ENCODE assay signal across 19 cellular contexts in genomic region chr18:58370096-58370495, GRCh38.
DNase-seq lines count a peak whose midpoint lies in the region; ATAC-seq, FAIRE-seq and TF ChIP-seq lines count a peak whose summit lies in the region.
"Had no signal": no experiment of that assay in that cellular context is flagged by ENCODE, and none has a peak within 500 bp of the region (broad histone marks: within the 10 kb centered on the region; RNA-seq: fewer than 3 reads in every experiment).

No MANE protein-coding gene starts in this region.

- H3K4me1 Mint-ChIP-seq in glutamatergic neuron (ENCODE audit: low read depth, unreplicated experiment) (no peaks in the 10 kb centered on the region), nephron progenitor cell (peaks cover 51% of the 10 kb centered on the region)
- H3K4me1 Mint-ChIP-seq: CD14-positive monocyte, GM23338 had no signal

- TF ChIP-seq CTCF in HepG2 (CRISPR knock-in tag; IDR thresholded peaks at IDR 0.05) (no peak), right lobe of liver (IDR thresholded peaks at IDR 0.05) (no peak), glutamatergic neuron (IDR thresholded peaks at IDR 0.05; ENCODE audit: partially characterized antibody, unreplicated experiment) (no peak), nephron progenitor cell (IDR thresholded peaks at IDR 0.05) (no peak), PC-9 (conservative IDR thresholded peaks at IDR 0.05) (no peak)

- H3K4me3 Mint-ChIP-seq in glutamatergic neuron (ENCODE audit: unreplicated experiment) (no peak overlapping the region), nephron progenitor cell (no peak overlapping the region)
- H3K4me3 Mint-ChIP-seq: CD14-positive monocyte; CD4-positive, alpha-beta memory T cell; GM23338; HFFc6 had no signal

- H3K36me3 Mint-ChIP-seq in glutamatergic neuron (ENCODE audit: unreplicated experiment), result peaks cover 5% of the 10 kb centered on the region
- peaks cover 74% of the 10 kb centered on the region for H3K36me3 Mint-ChIP-seq in nephron progenitor cell (ENCODE audit: low read depth)

- no peak for TF ChIP-seq RAD21 in HepG2 (CRISPR knock-in tag; IDR thresholded peaks at IDR 0.05)

- FAIRE-seq in HepG2 (lab: Jason Lieb, UNC), result no peak
- FAIRE-seq: H54 had no signal

- H3K4me2 ChIP-seq in HepG2 (ENCODE audit: low read depth, low read length) (no peak overlapping the region), PC-9 (no peak overlapping the region)
- H3K4me2 ChIP-seq: BLaER1, GM23338 had no signal

- peaks cover 17 to 71% of the 10 kb centered on the region in 2 experiments for H3K36me3 ChIP-seq in HepG2 (replicated peaks in 1 of 2; ENCODE audit: control insufficient read depth in 1 of 2, insufficient read depth in 2 of 2, low read length in 2 of 2)
- peaks cover 0 to 3% (median 0%) of the 10 kb centered on the region in 4 donors for H3K36me3 ChIP-seq in right lobe of liver
- H3K36me3 ChIP-seq in PC-9 (ENCODE audit: low read depth), result peaks cover 43% of the 10 kb centered on the region

- no TSS peak for BruUV-seq in HepG2 (replicated peaks; lab: Mats Ljungman, UMichigan)
- no TSS peak for BruUV-seq in PC-9 (replicated peaks; lab: Mats Ljungman, UMichigan)

- H3F3A ChIP-seq in PC-9 (ENCODE audit: insufficient read depth, low read depth), result no peaks in the 10 kb centered on the region

- POLR2A ChIA-PET in HepG2 (lab: Yijun Ruan, JAX), result no interaction called here
- POLR2A ChIA-PET in PC-9 (lab: Charles Lee; ENCODE audit: unreplicated experiment), result no interaction called here

- intact Hi-C loops in HepG2 (cut with micrococcal nuclease; ENCODE audit: unreplicated experiment) (no loop called here), right lobe of liver (cut with DNase I) (no loop called here), PC-9 (cut with micrococcal nuclease; ENCODE audit: unreplicated experiment) (no loop called here)

- CTCF ChIA-PET in HepG2 (lab: Yijun Ruan, JAX; ENCODE audit: low intra/inter-chr PET ratio, low total read pairs) (no interaction called here), PC-9 (lab: Charles Lee) (no interaction called here)

- no peaks in the 10 kb centered on the region for H3K27me3 ChIP-seq in HepG2 (ENCODE audit: control insufficient read depth in 1 of 2, insufficient read depth in 2 of 2, low read length in 2 of 2)
- H3K27me3 ChIP-seq in right lobe of liver, result no peaks in the 10 kb centered on the region
- H3K27me3 ChIP-seq in PC-9 (ENCODE audit: insufficient read depth, low read depth), result no peaks in the 10 kb centered on the region
- H3K27me3 ChIP-seq: BLaER1 had no signal

- WGBS in HepG2 (ENCODE audit: low lambda C conversion rate), result 100% methylated on average over 6 of the region's 7 CpGs
- WGBS in right lobe of liver (ENCODE audit: insufficient coverage, low coverage, low lambda C conversion rate, missing lambda C conversion rate), result 93% methylated on average over 7 of the region's 7 CpGs

- peaks cover 3% of the 10 kb centered on the region for H3K9me3 Mint-ChIP-seq in glutamatergic neuron (ENCODE audit: unreplicated experiment)
- H3K9me3 Mint-ChIP-seq in nephron progenitor cell, result no peaks in the 10 kb centered on the region
- H3K9me3 Mint-ChIP-seq: GM23338, HFFc6 had no signal

- TF ChIP-seq EP300 in HepG2 (IDR thresholded peaks at IDR 0.05; ENCODE audit: low read depth in 2 of 2, low read length in 2 of 2) (no peak), HepG2 (CRISPR knock-in tag; IDR thresholded peaks at IDR 0.05; ENCODE audit: borderline replicate concordance) (no peak)

- peaks cover 4% of the 10 kb centered on the region for H3K27me3 Mint-ChIP-seq in glutamatergic neuron (ENCODE audit: unreplicated experiment)
- no peaks in the 10 kb centered on the region for H3K27me3 Mint-ChIP-seq in nephron progenitor cell (ENCODE audit: low read depth, poor library complexity)

- H3K9ac ChIP-seq in HepG2 (ENCODE audit: insufficient read depth, low read depth, low read length), result no peak overlapping the region
- H3K9ac ChIP-seq: BLaER1 had no signal

- TF ChIP-seq POLR2A in HepG2 (IDR thresholded peaks at IDR 0.05; ENCODE audit: insufficient read depth in 1 of 2, low read depth in 2 of 2, low read length in 2 of 2) (no peak), right lobe of liver (IDR thresholded peaks at IDR 0.05) (no peak)

- DNase-seq in HepG2 (ENCODE audit: low spot score) (no peak), right lobe of liver (no peak), glutamatergic neuron (no peak), nephron progenitor cell (no peak), superior temporal gyrus (ENCODE audit: extremely low spot score) (no peak), PC-9 (no peak)
- DNase-seq: 8988T; CD4-positive, alpha-beta memory T cell; DMS79 treated with DMSO at 0.1 percent for 48 hours; GF-D8; HCEC 1CT; HFFc6; IMR-90 had no signal

- in situ Hi-C loops in HepG2 (cut with HindIII; ENCODE audit: extremely low pct_ligation_motif_present, low pct_unique_long_range_greater_than_20kb), result no loop called here

- H3K9me3 ChIP-seq in HepG2 (ENCODE audit: low read length), result no peaks in the 10 kb centered on the region
- H3K9me3 ChIP-seq in right lobe of liver, result no peaks in the 10 kb centered on the region
- no peaks in the 10 kb centered on the region for H3K9me3 ChIP-seq in PC-9 (ENCODE audit: insufficient read depth, low read depth)
- H3K9me3 ChIP-seq: BLaER1 had no signal

- H3K79me2 ChIP-seq in HepG2 (ENCODE audit: insufficient read depth, low read length) (no peaks in the 10 kb centered on the region), PC-9 (ENCODE audit: low read depth) (no peaks in the 10 kb centered on the region)

- H3K27ac Mint-ChIP-seq in glutamatergic neuron (ENCODE audit: unreplicated experiment), result peak overlapping the region; percentile 0
- H3K27ac Mint-ChIP-seq in nephron progenitor cell, result peak overlapping the region; percentile 73
- H3K27ac Mint-ChIP-seq: CD14-positive monocyte; CD4-positive, alpha-beta memory T cell; GM23338; HFFc6 had no signal

- H3K9me2 ChIP-seq in PC-9 (ENCODE audit: insufficient read depth), result no peaks in the 10 kb centered on the region

- no peaks in the 10 kb centered on the region for H3K4me1 ChIP-seq in HepG2 (ENCODE audit: insufficient read depth, low read length)
- H3K4me1 ChIP-seq in right lobe of liver, result no peaks in the 10 kb centered on the region
- H3K4me1 ChIP-seq in PC-9 (replicated peaks; ENCODE audit: insufficient read depth), result no peaks in the 10 kb centered on the region

- H4K20me1 ChIP-seq in HepG2 (ENCODE audit: insufficient read depth, low read length), result no peaks in the 10 kb centered on the region
- H4K20me1 ChIP-seq in PC-9 (ENCODE audit: insufficient read depth), result no peaks in the 10 kb centered on the region
- H4K20me1 ChIP-seq: BLaER1 had no signal

- H3K4me3 ChIP-seq in HepG2 (replicated peaks in 1 of 3; ENCODE audit: insufficient read depth in 1 of 3, low read depth in 2 of 3, low read length in 3 of 3), result no peak overlapping the region
- H3K4me3 ChIP-seq in right lobe of liver, result no peak overlapping the region
- H3K4me3 ChIP-seq in PC-9, result no peak overlapping the region
- H3K4me3 ChIP-seq: BLaER1, GM23338 had no signal

- no peak overlapping the region for H2AFZ ChIP-seq in HepG2 (ENCODE audit: low read length)
- H2AFZ ChIP-seq in PC-9, result no peak overlapping the region
- H2AFZ ChIP-seq: GM23338 had no signal

- ATAC-seq in HepG2 (peak; percentile 20; the same call in 1 of the 3 replicates), right lobe of liver (no peak), HG02885 (IDR thresholded peaks at IDR 0.05; ENCODE audit: poor library complexity, unreplicated experiment) (no peak)
- ATAC-seq: GM23338 had no signal

- H3K27ac ChIP-seq in HepG2 (ENCODE audit: extremely low read length, insufficient read depth, low read length) (no peak overlapping the region), right lobe of liver (no peak overlapping the region), PC-9 (no peak overlapping the region)
- H3K27ac ChIP-seq: BLaER1, HL-60 had no signal

TF ChIP-seq in HepG2, 621 proteins besides CTCF, POLR2A, EP300 and RAD21 (continues in another document):
- TF ChIP-seq MXI1 (IDR thresholded peaks at IDR 0.05; ENCODE audit: borderline replicate concordance, low read depth, low read length) (no peak), UBTF (CRISPR knock-in tag; IDR thresholded peaks at IDR 0.05) (no peak), MAFG (CRISPR knock-in tag; IDR thresholded peaks at IDR 0.05) (no peak), PBX3 (CRISPR knock-in tag; IDR thresholded peaks at IDR 0.05; ENCODE audit: borderline replicate concordance) (no peak), ZBTB43 (CRISPR knock-in tag; conservative IDR thresholded peaks at IDR 0.05) (no peak)
